Comparison of ENCODE assay signal across 23 cellular contexts in the genomic region with DNA sequence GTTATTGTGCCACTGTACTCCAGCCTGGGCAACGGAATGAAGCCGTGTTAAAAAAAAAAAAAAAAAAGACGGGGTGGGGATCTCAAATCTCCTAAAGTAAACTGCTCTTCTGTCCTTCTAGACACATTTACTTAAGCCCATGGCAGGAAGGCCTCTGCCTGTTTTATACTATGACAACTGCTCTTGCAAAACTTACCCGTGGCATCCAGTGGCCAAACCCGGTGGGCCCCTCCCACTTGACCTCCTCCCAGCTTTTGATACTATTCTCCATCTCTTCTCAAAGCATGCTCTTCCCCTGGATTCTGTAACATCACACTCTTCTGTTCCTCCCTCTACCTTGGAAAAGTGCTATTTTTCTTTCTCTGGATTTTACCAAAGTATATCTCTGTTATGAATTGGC.
DNase-seq lines count a peak whose midpoint lies in the region; ATAC-seq and TF ChIP-seq lines count a peak whose summit lies in the region.
"Had no signal": no experiment of that assay in that cellular context is flagged by ENCODE, and none has a peak within 500 bp of the region (broad histone marks: within the 10 kb centered on the region; RNA-seq: fewer than 3 reads in every experiment).

No MANE protein-coding gene starts in this region.

- H3K27ac ChIP-seq in adrenal gland = peak overlapping the region in 2 of 5 donors; percentile 51 to 86
- H3K27ac ChIP-seq: parathyroid adenoma had no signal

- no peaks in the 10 kb centered on the region for H3K9me3 Mint-ChIP-seq in activated naive CD4-positive, alpha-beta T cell treated with anti-CD3 and anti-CD28 coated beads, Interleukin-2, amount 50 U/mL, for 24 hours
- no peaks in the 10 kb centered on the region for H3K9me3 Mint-ChIP-seq in activated T-helper 17 cell treated with anti-CD3 and anti-CD28 coated beads, Interleukin-2, amount 50 U/mL, for 72 hours
- peaks cover 0 to 1% (median 0%) of the 10 kb centered on the region in 6 donors for H3K9me3 Mint-ChIP-seq in immature natural killer cell
- peaks cover 0 to 5% of the 10 kb centered on the region in 2 donors for H3K9me3 Mint-ChIP-seq in stimulated activated naive B cell treated with anti-CD40 and anti-IgM and Interleukin-4, amounts not matched to agents 10 μg/mL and 1 μg/mL and 100 μg/mL, for 72 hours
- H3K9me3 Mint-ChIP-seq: effector memory CD8-positive, alpha-beta T cell had no signal

- ATAC-seq in activated T-helper 17 cell treated with anti-CD3 and anti-CD28 coated beads, Interleukin-2, amount 50 U/mL, for 72 hours (replicated peaks) = no peak
- no peak for ATAC-seq in stimulated activated naive B cell treated with anti-CD40 and anti-IgM and Interleukin-4, amounts not matched to agents 10 μg/mL and 1 μg/mL and 100 μg/mL, for 72 hours (replicated peaks)
- ATAC-seq: effector memory CD8-positive, alpha-beta T cell; WTC11 had no signal

- peaks cover 30% of the 10 kb centered on the region for H3K4me1 Mint-ChIP-seq in activated naive CD4-positive, alpha-beta T cell treated with anti-CD3 and anti-CD28 coated beads, Interleukin-2, amount 50 U/mL, for 24 hours
- peaks cover 40% of the 10 kb centered on the region for H3K4me1 Mint-ChIP-seq in activated T-helper 17 cell treated with anti-CD3 and anti-CD28 coated beads, Interleukin-2, amount 50 U/mL, for 72 hours
- peaks cover 47 to 77% of the 10 kb centered on the region in 2 donors for H3K4me1 Mint-ChIP-seq in immature natural killer cell
- peaks cover 50 to 74% of the 10 kb centered on the region in 2 donors for H3K4me1 Mint-ChIP-seq in stimulated activated naive B cell treated with anti-CD40 and anti-IgM and Interleukin-4, amounts not matched to agents 10 μg/mL and 1 μg/mL and 100 μg/mL, for 72 hours

- H3K9me3 ChIP-seq in adrenal gland (replicated peaks in 1 of 3) = no peaks in the 10 kb centered on the region

- peaks cover 0 to 12% of the 10 kb centered on the region in 2 donors for H3K4me1 ChIP-seq in adrenal gland (replicated peaks in 1 of 2)
- H3K4me1 ChIP-seq: parathyroid adenoma had no signal

- no peak for TF ChIP-seq CTCF in adrenal gland (IDR thresholded peaks at IDR 0.05)

- no peaks in the 10 kb centered on the region for H3K27me3 ChIP-seq in adrenal gland

- 76 to 89% (median 82%) methylated on average over 5 of the region's 5 CpGs for WGBS in adrenal gland, 4 donors

- no peaks in the 10 kb centered on the region for H3K36me3 ChIP-seq in adrenal gland (replicated peaks in 1 of 2)

- DNase-seq in activated naive CD4-positive, alpha-beta T cell (lab: John Stamatoyannopoulos, UW) = no peak
- no peak for DNase-seq in immature natural killer cell
- DNase-seq in stimulated activated naive B cell treated with anti-CD40 and anti-IgM and Interleukin-4, amounts not matched to agents 10 μg/mL and 1 μg/mL and 100 μg/mL, for 72 hours = no peak
- no peak for DNase-seq in T-helper 9 cell
- DNase-seq in adrenal gland = no peak
- no peak for DNase-seq in CD1c-positive myeloid dendritic cell (ENCODE audit: extremely low spot score)
- DNase-seq: activated effector memory CD4-positive, alpha-beta T cell treated with Interleukin-2 at 50 U/mL for 16 hours; DMS153; effector memory CD8-positive, alpha-beta T cell; GDM1; H7; hippocampal formation; islet precursor cell; mammary epithelial cell; NCI-H1105 treated with DMSO at 0.1 percent for 48 hours; NCI-H524 treated with DMSO at 0.1 percent for 48 hours; stimulated activated CD4-positive, alpha-beta T cell treated with anti-CD3 and anti-CD28 coated beads, Interleukin-2, amount 100 ng/mL, for 48 hours had no signal

- peak overlapping the region; percentile 52 for H3K27ac Mint-ChIP-seq in activated naive CD4-positive, alpha-beta T cell treated with anti-CD3 and anti-CD28 coated beads, Interleukin-2, amount 50 U/mL, for 24 hours
- peak overlapping the region; percentile 29 for H3K27ac Mint-ChIP-seq in activated T-helper 17 cell treated with anti-CD3 and anti-CD28 coated beads, Interleukin-2, amount 50 U/mL, for 72 hours
- H3K27ac Mint-ChIP-seq in immature natural killer cell = peak overlapping the region; percentile 6 to 81 (median 35)
- H3K27ac Mint-ChIP-seq in stimulated activated naive B cell treated with anti-CD40 and anti-IgM and Interleukin-4, amounts not matched to agents 10 μg/mL and 1 μg/mL and 100 μg/mL, for 72 hours = peak overlapping the region; percentile 92
- H3K27ac Mint-ChIP-seq: WTC11 had no signal

- H3K27me3 Mint-ChIP-seq in activated naive CD4-positive, alpha-beta T cell treated with anti-CD3 and anti-CD28 coated beads, Interleukin-2, amount 50 U/mL, for 24 hours = no peaks in the 10 kb centered on the region
- no peaks in the 10 kb centered on the region for H3K27me3 Mint-ChIP-seq in activated T-helper 17 cell treated with anti-CD3 and anti-CD28 coated beads, Interleukin-2, amount 50 U/mL, for 72 hours
- peaks cover 1 to 7% (median 2%) of the 10 kb centered on the region in 3 donors for H3K27me3 Mint-ChIP-seq in immature natural killer cell (ENCODE audit: low read depth in 3 of 3)
- H3K27me3 Mint-ChIP-seq in stimulated activated naive B cell treated with anti-CD40 and anti-IgM and Interleukin-4, amounts not matched to agents 10 μg/mL and 1 μg/mL and 100 μg/mL, for 72 hours = no peaks in the 10 kb centered on the region
- H3K27me3 Mint-ChIP-seq: effector memory CD8-positive, alpha-beta T cell had no signal

- TF ChIP-seq POLR2A in adrenal gland (IDR thresholded peaks at IDR 0.05) = no peak

- H3K4me3 ChIP-seq in adrenal gland = no peak overlapping the region
- H3K4me3 ChIP-seq: skin epidermis had no signal

- intact Hi-C loops in adrenal gland (cut with DNase I) = no loop called here

- no peak overlapping the region for H3K4me3 Mint-ChIP-seq in activated naive CD4-positive, alpha-beta T cell treated with anti-CD3 and anti-CD28 coated beads, Interleukin-2, amount 50 U/mL, for 24 hours
- no peak overlapping the region for H3K4me3 Mint-ChIP-seq in activated T-helper 17 cell treated with anti-CD3 and anti-CD28 coated beads, Interleukin-2, amount 50 U/mL, for 72 hours
- no peak overlapping the region for H3K4me3 Mint-ChIP-seq in immature natural killer cell
- H3K4me3 Mint-ChIP-seq in stimulated activated naive B cell treated with anti-CD40 and anti-IgM and Interleukin-4, amounts not matched to agents 10 μg/mL and 1 μg/mL and 100 μg/mL, for 72 hours = peak overlapping the region; percentile 54
- H3K4me3 Mint-ChIP-seq: CD14-positive monocyte; effector memory CD8-positive, alpha-beta T cell; WTC11 had no signal

- peaks cover 33% of the 10 kb centered on the region for H3K36me3 Mint-ChIP-seq in activated naive CD4-positive, alpha-beta T cell treated with anti-CD3 and anti-CD28 coated beads, Interleukin-2, amount 50 U/mL, for 24 hours
- peaks cover 86% of the 10 kb centered on the region for H3K36me3 Mint-ChIP-seq in activated T-helper 17 cell treated with anti-CD3 and anti-CD28 coated beads, Interleukin-2, amount 50 U/mL, for 72 hours (ENCODE audit: low read depth)
- H3K36me3 Mint-ChIP-seq in immature natural killer cell = peaks cover 4 to 13% (median 12%) of the 10 kb centered on the region in 3 donors
- peaks cover 75 to 83% of the 10 kb centered on the region in 2 donors for H3K36me3 Mint-ChIP-seq in stimulated activated naive B cell treated with anti-CD40 and anti-IgM and Interleukin-4, amounts not matched to agents 10 μg/mL and 1 μg/mL and 100 μg/mL, for 72 hours
- H3K36me3 Mint-ChIP-seq: WTC11 had no signal

Comparison
In these comparisons a context has a peak if more than half of its experiments do, and no peak if none do; other contexts are left out.
1. H3K27ac Mint-ChIP-seq: peak in every context shown above with its lines; median percentile 92 in stimulated activated naive B cell treated with anti-CD40 and anti-IgM and Interleukin-4, amounts not matched to agents 10 μg/mL and 1 μg/mL and 100 μg/mL, for 72 hours; 52 in activated naive CD4-positive, alpha-beta T cell treated with anti-CD3 and anti-CD28 coated beads, Interleukin-2, amount 50 U/mL, for 24 hours; 35 in immature natural killer cell; 29 in activated T-helper 17 cell treated with anti-CD3 and anti-CD28 coated beads, Interleukin-2, amount 50 U/mL, for 72 hours.
2. H3K4me3 Mint-ChIP-seq: peak in stimulated activated naive B cell treated with anti-CD40 and anti-IgM and Interleukin-4, amounts not matched to agents 10 μg/mL and 1 μg/mL and 100 μg/mL, for 72 hours (2 of 2); none in activated naive CD4-positive, alpha-beta T cell treated with anti-CD3 and anti-CD28 coated beads, Interleukin-2, amount 50 U/mL, for 24 hours (single experiment), activated T-helper 17 cell treated with anti-CD3 and anti-CD28 coated beads, Interleukin-2, amount 50 U/mL, for 72 hours (single experiment) and immature natural killer cell (0 of 5).